2 cellular contexts compared by ENCODE assay signal in the genomic region with DNA sequence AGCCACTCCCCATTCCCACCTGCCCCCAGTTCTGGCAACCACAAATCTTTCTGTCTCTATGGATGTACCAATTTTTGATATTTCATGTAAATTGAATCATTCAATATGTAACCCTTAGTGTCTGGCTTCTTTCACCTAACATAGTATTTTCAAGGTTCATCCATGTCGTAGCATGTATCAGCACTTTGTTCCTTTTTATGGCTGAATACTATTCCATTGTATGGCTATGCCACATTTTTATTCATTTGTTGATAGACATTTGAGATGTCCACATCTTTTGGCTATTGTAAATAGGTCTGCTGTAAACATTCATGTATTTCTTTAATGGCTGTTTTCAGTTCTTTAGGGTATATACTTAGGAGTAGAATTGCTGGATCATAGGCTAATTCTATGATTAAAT.
TF ChIP-seq lines count a peak whose summit lies in the region.

No MANE protein-coding gene starts in this region.

TF ChIP-seq in SK-N-SH, 30 proteins besides CTCF, POLR2A, EP300 and RAD21 (continued from another document):
- TF ChIP-seq, protein P1, sequence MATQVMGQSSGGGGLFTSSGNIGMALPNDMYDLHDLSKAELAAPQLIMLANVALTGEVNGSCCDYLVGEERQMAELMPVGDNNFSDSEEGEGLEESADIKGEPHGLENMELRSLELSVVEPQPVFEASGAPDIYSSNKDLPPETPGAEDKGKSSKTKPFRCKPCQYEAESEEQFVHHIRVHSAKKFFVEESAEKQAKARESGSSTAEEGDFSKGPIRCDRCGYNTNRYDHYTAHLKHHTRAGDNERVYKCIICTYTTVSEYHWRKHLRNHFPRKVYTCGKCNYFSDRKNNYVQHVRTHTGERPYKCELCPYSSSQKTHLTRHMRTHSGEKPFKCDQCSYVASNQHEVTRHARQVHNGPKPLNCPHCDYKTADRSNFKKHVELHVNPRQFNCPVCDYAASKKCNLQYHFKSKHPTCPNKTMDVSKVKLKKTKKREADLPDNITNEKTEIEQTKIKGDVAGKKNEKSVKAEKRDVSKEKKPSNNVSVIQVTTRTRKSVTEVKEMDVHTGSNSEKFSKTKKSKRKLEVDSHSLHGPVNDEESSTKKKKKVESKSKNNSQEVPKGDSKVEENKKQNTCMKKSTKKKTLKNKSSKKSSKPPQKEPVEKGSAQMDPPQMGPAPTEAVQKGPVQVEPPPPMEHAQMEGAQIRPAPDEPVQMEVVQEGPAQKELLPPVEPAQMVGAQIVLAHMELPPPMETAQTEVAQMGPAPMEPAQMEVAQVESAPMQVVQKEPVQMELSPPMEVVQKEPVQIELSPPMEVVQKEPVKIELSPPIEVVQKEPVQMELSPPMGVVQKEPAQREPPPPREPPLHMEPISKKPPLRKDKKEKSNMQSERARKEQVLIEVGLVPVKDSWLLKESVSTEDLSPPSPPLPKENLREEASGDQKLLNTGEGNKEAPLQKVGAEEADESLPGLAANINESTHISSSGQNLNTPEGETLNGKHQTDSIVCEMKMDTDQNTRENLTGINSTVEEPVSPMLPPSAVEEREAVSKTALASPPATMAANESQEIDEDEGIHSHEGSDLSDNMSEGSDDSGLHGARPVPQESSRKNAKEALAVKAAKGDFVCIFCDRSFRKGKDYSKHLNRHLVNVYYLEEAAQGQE (IDR thresholded peaks at IDR 0.05; ENCODE audit: low read depth, low read length): no peak
- TF ChIP-seq, protein P2, sequence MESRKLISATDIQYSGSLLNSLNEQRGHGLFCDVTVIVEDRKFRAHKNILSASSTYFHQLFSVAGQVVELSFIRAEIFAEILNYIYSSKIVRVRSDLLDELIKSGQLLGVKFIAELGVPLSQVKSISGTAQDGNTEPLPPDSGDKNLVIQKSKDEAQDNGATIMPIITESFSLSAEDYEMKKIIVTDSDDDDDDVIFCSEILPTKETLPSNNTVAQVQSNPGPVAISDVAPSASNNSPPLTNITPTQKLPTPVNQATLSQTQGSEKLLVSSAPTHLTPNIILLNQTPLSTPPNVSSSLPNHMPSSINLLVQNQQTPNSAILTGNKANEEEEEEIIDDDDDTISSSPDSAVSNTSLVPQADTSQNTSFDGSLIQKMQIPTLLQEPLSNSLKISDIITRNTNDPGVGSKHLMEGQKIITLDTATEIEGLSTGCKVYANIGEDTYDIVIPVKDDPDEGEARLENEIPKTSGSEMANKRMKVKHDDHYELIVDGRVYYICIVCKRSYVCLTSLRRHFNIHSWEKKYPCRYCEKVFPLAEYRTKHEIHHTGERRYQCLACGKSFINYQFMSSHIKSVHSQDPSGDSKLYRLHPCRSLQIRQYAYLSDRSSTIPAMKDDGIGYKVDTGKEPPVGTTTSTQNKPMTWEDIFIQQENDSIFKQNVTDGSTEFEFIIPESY (IDR thresholded peaks at IDR 0.05; ENCODE audit: borderline replicate concordance, low read depth): no peak
- TF ChIP-seq FOSL2 (IDR thresholded peaks at IDR 0.05; ENCODE audit: borderline replicate concordance, low read depth): no peak

TF ChIP-seq in HEK293, 187 proteins besides CTCF, POLR2A, EP300 and RAD21 (continued from another document):
- TF ChIP-seq ZNF146 (tag by site-specific recombination; IDR thresholded peaks at IDR 0.05) (peak; percentile 98), ZNF521 (tag by site-specific recombination; IDR thresholded peaks at IDR 0.05) (no peak), ZFP69B (tag by site-specific recombination; IDR thresholded peaks at IDR 0.05) (no peak), ZNF610 (tag by site-specific recombination; IDR thresholded peaks at IDR 0.05; ENCODE audit: borderline replicate concordance) (no peak)
- TF ChIP-seq, protein P3, sequence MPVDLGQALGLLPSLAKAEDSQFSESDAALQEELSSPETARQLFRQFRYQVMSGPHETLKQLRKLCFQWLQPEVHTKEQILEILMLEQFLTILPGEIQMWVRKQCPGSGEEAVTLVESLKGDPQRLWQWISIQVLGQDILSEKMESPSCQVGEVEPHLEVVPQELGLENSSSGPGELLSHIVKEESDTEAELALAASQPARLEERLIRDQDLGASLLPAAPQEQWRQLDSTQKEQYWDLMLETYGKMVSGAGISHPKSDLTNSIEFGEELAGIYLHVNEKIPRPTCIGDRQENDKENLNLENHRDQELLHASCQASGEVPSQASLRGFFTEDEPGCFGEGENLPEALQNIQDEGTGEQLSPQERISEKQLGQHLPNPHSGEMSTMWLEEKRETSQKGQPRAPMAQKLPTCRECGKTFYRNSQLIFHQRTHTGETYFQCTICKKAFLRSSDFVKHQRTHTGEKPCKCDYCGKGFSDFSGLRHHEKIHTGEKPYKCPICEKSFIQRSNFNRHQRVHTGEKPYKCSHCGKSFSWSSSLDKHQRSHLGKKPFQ (tag by site-specific recombination; IDR thresholded peaks at IDR 0.05): no peak
TF ChIP-seq in HEK293: peak in this region for 2.
